ENCODE assay signal across 9 cellular contexts in genomic region chr7:26167293-26167934, GRCh38. TPM values are rescaled to one million over a fixed set of nuclear protein-coding genes. Genes with fewer than 3 reads are reported as not detected.
DNase-seq lines count a peak whose midpoint lies in the region; ATAC-seq and TF ChIP-seq lines count a peak whose summit lies in the region.
"Had no signal": no experiment of that assay in that cellular context is flagged by ENCODE, and none has a peak within 500 bp of the region (broad histone marks: within the 10 kb centered on the region; RNA-seq: fewer than 3 reads in every experiment).

No MANE protein-coding gene starts in this region.

- TF ChIP-seq EP300 in sigmoid colon (IDR thresholded peaks at IDR 0.05) = no peak

- H3K79me2 ChIP-seq in hepatocyte = no peaks in the 10 kb centered on the region

- peaks cover 4% of the 10 kb centered on the region for H3K4me1 ChIP-seq in hepatocyte (ENCODE audit: insufficient read depth)
- no peaks in the 10 kb centered on the region for H3K4me1 ChIP-seq in sigmoid colon
- H3K4me1 ChIP-seq: vagina had no signal

- no peak for TF ChIP-seq POLR2A in sigmoid colon (IDR thresholded peaks at IDR 0.05)

- no peak overlapping the region for H2AFZ ChIP-seq in hepatocyte

- intact Hi-C loops in sigmoid colon (cut with DNase I) = no loop called here
- intact Hi-C loops in Right ventricle myocardium inferior (cut with DNase I) = no loop called here

- DNase-seq in hepatocyte (ENCODE audit: low spot score) (no peak), sigmoid colon (no peak), AML-193 (lab: John Stamatoyannopoulos, UW) (no peak), Ammon's horn (ENCODE audit: low spot score) (no peak), Right ventricle myocardium inferior (ENCODE audit: missing footprints) (no peak)

- no peaks in the 10 kb centered on the region for H4K20me1 ChIP-seq in hepatocyte (ENCODE audit: insufficient read depth, poor library complexity, severe bottlenecking)

- no peaks in the 10 kb centered on the region for H3K9me2 ChIP-seq in hepatocyte (replicated peaks; ENCODE audit: insufficient read depth)

- H3K27ac ChIP-seq in hepatocyte (peak overlapping the region; percentile 26), sigmoid colon (no peak overlapping the region)
- H3K27ac ChIP-seq: vagina had no signal

- peak; percentile 72 for ATAC-seq in GM18508 (IDR thresholded peaks at IDR 0.05; ENCODE audit: insufficient read depth, unreplicated experiment)
- peak; percentile 89 for ATAC-seq in GM21447 (IDR thresholded peaks at IDR 0.05; ENCODE audit: unreplicated experiment)
- peak; percentile 55 for ATAC-seq in HG03521 (IDR thresholded peaks at IDR 0.05; ENCODE audit: unreplicated experiment)
- ATAC-seq in Right ventricle myocardium inferior = no peak

- H3K4me3 ChIP-seq in hepatocyte (no peak overlapping the region), sigmoid colon (no peak overlapping the region)
- H3K4me3 ChIP-seq: vagina had no signal

- H3K36me3 ChIP-seq in hepatocyte (replicated peaks; ENCODE audit: insufficient read depth, low read depth) (no peaks in the 10 kb centered on the region), sigmoid colon (no peaks in the 10 kb centered on the region)
- H3K36me3 ChIP-seq: vagina had no signal

- WGBS in hepatocyte (ENCODE audit: low lambda C conversion rate, missing lambda C conversion rate) = 70% methylated on average over 3 of the region's 3 CpGs
- WGBS in sigmoid colon, 2 donors = 23 to 55% methylated on average over 3 of the region's 3 CpGs

- H3K9me3 ChIP-seq in hepatocyte (ENCODE audit: low read depth) (no peaks in the 10 kb centered on the region), sigmoid colon (peaks cover 0 to 5% (median 0%) of the 10 kb centered on the region in 4 donors)
- H3K9me3 ChIP-seq: vagina had no signal

- no peak for TF ChIP-seq CTCF in hepatocyte (IDR thresholded peaks at IDR 0.05; ENCODE audit: poor library complexity)
- no peak for TF ChIP-seq CTCF in sigmoid colon (IDR thresholded peaks at IDR 0.05)

- H3K4me2 ChIP-seq in hepatocyte = peak overlapping the region; percentile 20

- H3K27me3 ChIP-seq in hepatocyte (no peaks in the 10 kb centered on the region), sigmoid colon (peaks cover 0 to 8% (median 4%) of the 10 kb centered on the region in 3 donors)
- H3K27me3 ChIP-seq: vagina had no signal

RNA-seq across cellular contexts. Expression of gene NFE2L3, which starts 15.4 kb away (rescaled TPM):
- total RNA-seq in hepatocyte (10.0 and 10.8 TPM in 2 replicates), sigmoid colon (1 to 10 TPM in 3 of 4 donors, under 1 TPM in 1; 0.55 to 2.1 (median 1.7) TPM), Right ventricle myocardium inferior (1.4 TPM)
- polyA plus RNA-seq in hepatocyte (4.7 and 6.5 TPM in 2 replicates), sigmoid colon (10 to 100 TPM in 1 of 3 donors, 1 to 10 TPM in 1, under 1 TPM in 1; 0.60 to 15.0 (median 2.3) TPM)

RNA-seq across cellular contexts. Expression of gene HNRNPA2B1, which starts 33.1 kb away (rescaled TPM):
- total RNA-seq in hepatocyte (193 and 215 TPM in 2 replicates), sigmoid colon (100 to 1,000 TPM; 141 to 208 (median 181) TPM), Right ventricle myocardium inferior (396 TPM)
- polyA plus RNA-seq in hepatocyte (553 and 625 TPM in 2 replicates), sigmoid colon (100 to 1,000 TPM; 437 to 885 (median 514) TPM)

RNA-seq across cellular contexts. Expression of gene CBX3, which starts 34.1 kb away (rescaled TPM):
- total RNA-seq in hepatocyte = 154 and 165 TPM in 2 replicates
- 120 and 129 TPM in 2 replicates for polyA plus RNA-seq in hepatocyte
- total RNA-seq in sigmoid colon = 10 to 100 TPM; 58.1 to 97.1 (median 88.3) TPM
- polyA plus RNA-seq in sigmoid colon = 100 to 1,000 TPM in 1 of 3 donors, 10 to 100 TPM in 2; 93.6 to 101 (median 94.9) TPM
- total RNA-seq in Right ventricle myocardium inferior = 59.3 TPM
